ENCODE assay signal across 15 cellular contexts in genomic region chr2:85988210-85988913, GRCh38.
A peak's percentile ranks its signal among the peaks of the same experiment; 100 is the strongest.
DNase-seq lines count a peak whose midpoint lies in the region; ATAC-seq and TF ChIP-seq lines count a peak whose summit lies in the region.
"Had no signal": no experiment of that assay in that cellular context is flagged by ENCODE, and none has a peak within 500 bp of the region (broad histone marks: within the 10 kb centered on the region; RNA-seq: fewer than 3 reads in every experiment).

No MANE protein-coding gene starts in this region.

- H3K4me3 ChIP-seq in fibroblast of mammary gland (ENCODE audit: control insufficient read depth, low read depth, low read length) = no peak overlapping the region
- H3K4me3 ChIP-seq in mucosa of stomach (ENCODE audit: low read length) = no peak overlapping the region

- peak overlapping the region; percentile 5 for H3K9ac ChIP-seq in mucosa of stomach (ENCODE audit: low read length)

- POLR2A ChIA-PET in activated CD4-positive, alpha-beta T cell treated with anti-CD3 and anti-CD28 coated beads, Interleukin-2, amount 10 ng/mL, durations not matched to agents 7 days and 5 days (lab: Charles Lee) = interaction anchor here (0.8 kb wide), 1 partner anchor 26 kb away, joined by 3 read pairs; no protein-coding TSS in a partner anchor

- H3K9me3 Mint-ChIP-seq in activated CD4-positive, alpha-beta T cell treated with anti-CD3 and anti-CD28 coated beads, Interleukin-2, amount 10 ng/mL, durations not matched to agents 7 days and 5 days = peaks cover 1% of the 10 kb centered on the region
- H3K9me3 Mint-ChIP-seq in type B pancreatic cell (no peaks in the 10 kb centered on the region), glutamatergic neuron (ENCODE audit: unreplicated experiment) (no peaks in the 10 kb centered on the region)
- H3K9me3 Mint-ChIP-seq: activated T-helper 2 cell treated with anti-CD3 and anti-CD28 coated beads, Interferon-gamma antibody, Interleukin-2, Interleukin-4, amounts not matched to agents 10 μg/mL and 5 μg/mL and 100 μg/mL, durations not matched to agents 14 hours and 24 hours and 36 hours had no signal

- peaks cover 7% of the 10 kb centered on the region for H3K4me1 ChIP-seq in mucosa of stomach (ENCODE audit: control insufficient read depth, insufficient read depth, low read length)

- H3K27ac Mint-ChIP-seq in activated CD4-positive, alpha-beta T cell treated with anti-CD3 and anti-CD28 coated beads, Interleukin-2, amount 10 ng/mL, durations not matched to agents 7 days and 5 days = no peak overlapping the region
- H3K27ac Mint-ChIP-seq in type B pancreatic cell (peak overlapping the region; percentile 33), glutamatergic neuron (ENCODE audit: unreplicated experiment) (no peak overlapping the region)
- H3K27ac Mint-ChIP-seq: activated T-helper 2 cell treated with anti-CD3 and anti-CD28 coated beads, Interferon-gamma antibody, Interleukin-2, Interleukin-4, amounts not matched to agents 10 μg/mL and 5 μg/mL and 100 μg/mL, durations not matched to agents 14 hours and 24 hours and 36 hours had no signal

- no peak for ATAC-seq in GM18868 (IDR thresholded peaks at IDR 0.05; ENCODE audit: unreplicated experiment)
- ATAC-seq: esophagus mucosa had no signal

- H3K9me3 ChIP-seq in mucosa of stomach (ENCODE audit: control insufficient read depth, low read length) = no peaks in the 10 kb centered on the region

- DNase-seq in activated CD4-positive, alpha-beta T cell treated with anti-CD3 and anti-CD28 coated beads, Interleukin-2, amount 10 ng/mL, durations not matched to agents 7 days and 5 days = peak; percentile 4
- no peak for DNase-seq in activated CD4-positive, alpha-beta T cell treated with anti-CD3 and anti-CD28 coated beads, Interleukin-2, amount 50 U/mL, for 4 hours
- peak; percentile 52 for DNase-seq in fibroblast of mammary gland (ENCODE audit: low read depth)
- no peak for DNase-seq in type B pancreatic cell (ENCODE audit: extremely low spot score, unreplicated experiment)
- no peak for DNase-seq in glutamatergic neuron
- DNase-seq in ecto neural progenitor cell (ENCODE audit: low spot score) = no peak
- DNase-seq: central memory CD4-positive, alpha-beta T cell; GOT3; NCI-H69; posterior cingulate gyrus; stimulated activated CD4-positive, alpha-beta T cell treated with anti-CD3 and anti-CD28 coated beads, Interleukin-4, amount 100 ng/mL, for 4 hours had no signal

- CTCF ChIA-PET in activated CD4-positive, alpha-beta T cell treated with anti-CD3 and anti-CD28 coated beads, Interleukin-2, amount 10 ng/mL, durations not matched to agents 7 days and 5 days (lab: Charles Lee) = interaction anchor here (0.7 to 1.6 kb wide), 2 partner anchors 35 to 161 kb away, joined by 3 read pairs; no protein-coding TSS in a partner anchor

- H3K27me3 ChIP-seq in mucosa of stomach (ENCODE audit: control insufficient read depth, insufficient read depth, low read length) = no peaks in the 10 kb centered on the region

- peaks cover 17% of the 10 kb centered on the region for H3K4me1 Mint-ChIP-seq in activated CD4-positive, alpha-beta T cell treated with anti-CD3 and anti-CD28 coated beads, Interleukin-2, amount 10 ng/mL, durations not matched to agents 7 days and 5 days
- H3K4me1 Mint-ChIP-seq in type B pancreatic cell (ENCODE audit: unreplicated experiment) (peaks cover 14% of the 10 kb centered on the region), glutamatergic neuron (ENCODE audit: low read depth, unreplicated experiment) (no peaks in the 10 kb centered on the region)

- peaks cover 1% of the 10 kb centered on the region for H3K36me3 Mint-ChIP-seq in activated CD4-positive, alpha-beta T cell treated with anti-CD3 and anti-CD28 coated beads, Interleukin-2, amount 10 ng/mL, durations not matched to agents 7 days and 5 days (ENCODE audit: low read depth)
- no peaks in the 10 kb centered on the region for H3K36me3 Mint-ChIP-seq in type B pancreatic cell
- no peaks in the 10 kb centered on the region for H3K36me3 Mint-ChIP-seq in glutamatergic neuron (ENCODE audit: unreplicated experiment)

- TF ChIP-seq CTCF in fibroblast of mammary gland (conservative IDR thresholded peaks at IDR 0.05; ENCODE audit: control insufficient read depth, insufficient read depth, low read depth, low read length) (no peak), type B pancreatic cell (conservative IDR thresholded peaks at IDR 0.05) (no peak), glutamatergic neuron (IDR thresholded peaks at IDR 0.05; ENCODE audit: partially characterized antibody, unreplicated experiment) (no peak)

- no peaks in the 10 kb centered on the region for H3K27me3 Mint-ChIP-seq in activated CD4-positive, alpha-beta T cell treated with anti-CD3 and anti-CD28 coated beads, Interleukin-2, amount 10 ng/mL, durations not matched to agents 7 days and 5 days
- no peaks in the 10 kb centered on the region for H3K27me3 Mint-ChIP-seq in type B pancreatic cell
- H3K27me3 Mint-ChIP-seq in glutamatergic neuron (ENCODE audit: unreplicated experiment) = peaks cover 2% of the 10 kb centered on the region

- H3K4me3 Mint-ChIP-seq in activated CD4-positive, alpha-beta T cell treated with anti-CD3 and anti-CD28 coated beads, Interleukin-2, amount 10 ng/mL, durations not matched to agents 7 days and 5 days = no peak overlapping the region
- H3K4me3 Mint-ChIP-seq in type B pancreatic cell (no peak overlapping the region), glutamatergic neuron (ENCODE audit: unreplicated experiment) (no peak overlapping the region)

- no peaks in the 10 kb centered on the region for H3K36me3 ChIP-seq in mucosa of stomach (ENCODE audit: control insufficient read depth, insufficient read depth, low read length)

Comparison
In these comparisons a context has a peak if more than half of its experiments do, and no peak if none do; other contexts are left out.
1. DNase-seq: peak in activated CD4-positive, alpha-beta T cell treated with anti-CD3 and anti-CD28 coated beads, Interleukin-2, amount 10 ng/mL, durations not matched to agents 7 days and 5 days (single experiment) and fibroblast of mammary gland (single experiment); none in activated CD4-positive, alpha-beta T cell treated with anti-CD3 and anti-CD28 coated beads, Interleukin-2, amount 50 U/mL, for 4 hours (0 of 2), type B pancreatic cell (single experiment), glutamatergic neuron (single experiment) and ecto neural progenitor cell (single experiment).